Comparison of ENCODE assay signal across 13 cellular contexts in genomic region chr4:107922486-107923473, GRCh38. TPM values are rescaled to one million over a fixed set of nuclear protein-coding genes. Genes with fewer than 3 reads are reported as not detected.
DNase-seq lines count a peak whose midpoint lies in the region; ATAC-seq and TF ChIP-seq lines count a peak whose summit lies in the region.
"Had no signal": no experiment of that assay in that cellular context is flagged by ENCODE, and none has a peak within 500 bp of the region (broad histone marks: within the 10 kb centered on the region; RNA-seq: fewer than 3 reads in every experiment).

No MANE protein-coding gene starts in this region.

- no peaks in the 10 kb centered on the region for H3K9me3 ChIP-seq in PC-3 (ENCODE audit: low read length)

- no peaks in the 10 kb centered on the region for H3F3A ChIP-seq in PC-3 (ENCODE audit: low read length, unreplicated experiment)

- intact Hi-C loops in PC-3 (cut with micrococcal nuclease) = no loop called here

- peak; percentile 39 for DNase-seq in PC-3
- peak; percentile 17 for DNase-seq in epithelial cell of esophagus (ENCODE audit: low read depth)
- DNase-seq in left lobe of liver (ENCODE audit: low spot score) = no peak
- no peak for DNase-seq in LoVo (ENCODE audit: low spot score)
- DNase-seq: CD4-positive, alpha-beta memory T cell; DMS79; GDM1; GM23248 had no signal

- H2AFZ ChIP-seq in PC-3 (ENCODE audit: low read length) = no peak overlapping the region
- H2AFZ ChIP-seq: GM23248 had no signal

- TF ChIP-seq CTCF in PC-3 (conservative IDR thresholded peaks at IDR 0.05; ENCODE audit: low read depth, low read length) (no peak), epithelial cell of esophagus (IDR thresholded peaks at IDR 0.05; ENCODE audit: insufficient read depth, low read depth, low read length, missing control alignments) (no peak)

- H3K9ac ChIP-seq in PC-3 (ENCODE audit: low read length) = no peak overlapping the region
- H3K9ac ChIP-seq: GM23248 had no signal

- peak; percentile 64 for ATAC-seq in PC-3
- ATAC-seq in left lobe of liver = peak; percentile 81
- no peak for ATAC-seq in GM19455 (IDR thresholded peaks at IDR 0.05; ENCODE audit: unreplicated experiment)
- ATAC-seq in HG02973 (IDR thresholded peaks at IDR 0.05; ENCODE audit: unreplicated experiment) = no peak
- no peak for ATAC-seq in HG02938 (IDR thresholded peaks at IDR 0.05; ENCODE audit: unreplicated experiment)
- ATAC-seq: HCT116 had no signal

- H4K20me1 ChIP-seq in PC-3 (ENCODE audit: low read length) = no peaks in the 10 kb centered on the region

- CTCF ChIA-PET in PC-3 (lab: Charles Lee) = interaction anchor here (0.6 kb wide), 1 partner anchor 12 kb away, joined by 3 read pairs; no protein-coding TSS in a partner anchor

- no peak overlapping the region for H3K4me3 ChIP-seq in PC-3 (ENCODE audit: low read length)
- H3K4me3 ChIP-seq in epithelial cell of esophagus (ENCODE audit: low read length) = no peak overlapping the region
- H3K4me3 ChIP-seq: GM23248 had no signal

- POLR2A ChIA-PET in PC-3 (lab: Charles Lee; ENCODE audit: unreplicated experiment) = no interaction called here

- 0 out of 2 replicates have a peak, but pooled peaks cover 5% of the 10 kb centered on the region for H3K4me1 ChIP-seq in PC-3 (ENCODE audit: insufficient read depth, low read length)

- no peak overlapping the region for H3K27ac ChIP-seq in PC-3 (ENCODE audit: low read length)
- H3K27ac ChIP-seq: C4-2B, GM23248 had no signal

- no peaks in the 10 kb centered on the region for H3K27me3 ChIP-seq in PC-3 (ENCODE audit: low read length)

- no peak overlapping the region for H3K4me2 ChIP-seq in PC-3 (ENCODE audit: low read length)

- H3K9me2 ChIP-seq in PC-3 (replicated peaks; ENCODE audit: low read length) = no peaks in the 10 kb centered on the region

- H3K36me3 ChIP-seq in PC-3 (ENCODE audit: low read depth, low read length) = no peaks in the 10 kb centered on the region

- no TSS peak for BruUV-seq in PC-3 (replicated peaks; lab: Mats Ljungman, UMichigan)

- H3K79me2 ChIP-seq in PC-3 (ENCODE audit: low read length) = no peaks in the 10 kb centered on the region

RNA-seq across cellular contexts. Expression of gene CYP2U1, which starts 8.6 kb away (rescaled TPM):
- total RNA-seq in PC-3 (2014; rRNA removed) = 4.1 and 4.4 TPM in 2 replicates
- total RNA-seq in left lobe of liver = 4.0 TPM

Comparison
In these comparisons a context has a peak if more than half of its experiments do, and no peak if none do; other contexts are left out.
1. ATAC-seq: peak in PC-3 (single experiment) and left lobe of liver (single experiment); none in GM19455 (single experiment), HG02973 (single experiment) and HG02938 (single experiment).
2. DNase-seq: peak in PC-3 (single experiment) and epithelial cell of esophagus (single experiment); none in left lobe of liver (single experiment) and LoVo (single experiment).